In genomic region chr17:36931096-36931696, GRCh38 we compare ENCODE assay signal across 28 cellular contexts. TPM values are rescaled to one million over a fixed set of nuclear protein-coding genes. Genes with fewer than 3 reads are reported as not detected.
DNase-seq lines count a peak whose midpoint lies in the region; ATAC-seq and TF ChIP-seq lines count a peak whose summit lies in the region.
"Had no signal": no experiment of that assay in that cellular context is flagged by ENCODE, and none has a peak within 500 bp of the region (broad histone marks: within the 10 kb centered on the region; RNA-seq: fewer than 3 reads in every experiment).

No MANE protein-coding gene starts in this region.

- no peak overlapping the region for H3K27ac Mint-ChIP-seq in CD4-positive, CD25-positive, alpha-beta regulatory T cell
- peak overlapping the region in 2 of 6 donors; percentile 25 to 39 for H3K27ac Mint-ChIP-seq in naive B cell
- H3K27ac Mint-ChIP-seq: H9 had no signal

- no peak overlapping the region for H3K4me3 ChIP-seq in CD4-positive, CD25-positive, alpha-beta regulatory T cell (ENCODE audit: low read depth, low read length)
- H3K4me3 ChIP-seq in HEK293 (ENCODE audit: low read depth, low read length) (no peak overlapping the region), lower leg skin (ENCODE audit: low read depth, poor library complexity, severe bottlenecking) (no peak overlapping the region)

- no peaks in the 10 kb centered on the region for H3K9me3 Mint-ChIP-seq in CD4-positive, CD25-positive, alpha-beta regulatory T cell
- peaks cover 0 to 9% (median 0%) of the 10 kb centered on the region in 7 donors for H3K9me3 Mint-ChIP-seq in naive B cell

- H3K4me3 Mint-ChIP-seq in CD4-positive, CD25-positive, alpha-beta regulatory T cell, result peak overlapping the region in 3 of 4 donors; percentile 24 to 59 (median 36)
- peak overlapping the region in 5 of 8 donors; percentile 63 to 84 (median 80) for H3K4me3 Mint-ChIP-seq in naive B cell

- intact Hi-C loops in Right ventricle myocardium superior (cut with DNase I) (no loop called here), lower leg skin (cut with DNase I; ENCODE audit: low total_unique reads) (no loop called here)

- no peaks in the 10 kb centered on the region for H3K36me3 Mint-ChIP-seq in CD4-positive, CD25-positive, alpha-beta regulatory T cell
- H3K36me3 Mint-ChIP-seq in naive B cell, result peaks cover 0 to 10% of the 10 kb centered on the region in 2 donors

- H3K27ac ChIP-seq in CD4-positive, CD25-positive, alpha-beta regulatory T cell (ENCODE audit: insufficient read depth, low read length, poor library complexity, severe bottlenecking), result no peak overlapping the region
- peak overlapping the region; percentile 21; the same call in 1 of the 2 replicates for H3K27ac ChIP-seq in HEK293 (ENCODE audit: extremely low read depth, low read depth, low read length)
- H3K27ac ChIP-seq: BLaER1 treated with 17β-estradiol and CSF1 and Interleukin-3, amounts not matched to agents 10 nM and 100 nM; brain microvascular endothelial cell; gastroesophageal sphincter; upper lobe of right lung had no signal

- H3K27me3 ChIP-seq in CD4-positive, CD25-positive, alpha-beta regulatory T cell (ENCODE audit: control insufficient read depth, insufficient read depth, low read length), result peaks cover 53% of the 10 kb centered on the region

- peaks cover 8 to 66% (median 37%) of the 10 kb centered on the region in 4 donors for H3K4me1 Mint-ChIP-seq in CD4-positive, CD25-positive, alpha-beta regulatory T cell
- peaks cover 58 to 83% (median 62%) of the 10 kb centered on the region in 3 donors for H3K4me1 Mint-ChIP-seq in naive B cell

- no peak for DNase-seq in CD4-positive, CD25-positive, alpha-beta regulatory T cell
- DNase-seq in ecto neural progenitor cell (ENCODE audit: low spot score) (peak; percentile 53), naive B cell (no peak), Right ventricle myocardium superior (no peak), lower leg skin (ENCODE audit: low spot score in 2 of 2) (no peak)
- no peak for DNase-seq in stimulated activated CD4-positive, alpha-beta T cell treated with anti-CD3 and anti-CD28 coated beads, Interleukin-4, amount 100 ng/mL, for 24 hours
- DNase-seq: activated CD4-positive, alpha-beta T cell treated with anti-CD3 and anti-CD28 coated beads for 4 hours; activated naive CD4-positive, alpha-beta T cell; brain microvascular endothelial cell; hippocampal formation; immature natural killer cell; mesenchymal stem cell; MV-4-11; NCI-H1436; NCI-H226; occipital lobe; SHP77 treated with DMSO at 0.1 percent for 48 hours had no signal

- WGBS in lower leg skin, 2 donors, result 29 to 30% methylated on average over 7 of the region's 7 CpGs

- ATAC-seq in CD4-positive, CD25-positive, alpha-beta regulatory T cell (ENCODE audit: low read depth in 2 of 2), result no peak
- no peak for ATAC-seq in naive B cell (ENCODE audit: low read depth in 2 of 2)
- no peak for ATAC-seq in GM21390 (IDR thresholded peaks at IDR 0.05; ENCODE audit: unreplicated experiment)
- no peak for ATAC-seq in Right ventricle myocardium superior (ENCODE audit: poor library complexity)
- ATAC-seq: gastroesophageal sphincter, left lobe of liver, Panc1, upper lobe of right lung had no signal

- H3K27me3 Mint-ChIP-seq in CD4-positive, CD25-positive, alpha-beta regulatory T cell, result peaks cover 90% of the 10 kb centered on the region
- H3K27me3 Mint-ChIP-seq in naive B cell, result peaks cover 69 to 82% (median 77%) of the 10 kb centered on the region in 3 donors

- peaks cover 52% of the 10 kb centered on the region for H3K4me1 ChIP-seq in CD4-positive, CD25-positive, alpha-beta regulatory T cell (ENCODE audit: control insufficient read depth, insufficient read depth, low read length, poor library complexity, severe bottlenecking)
- H3K4me1 ChIP-seq in HEK293 (ENCODE audit: control insufficient read depth, insufficient read depth, low read length), result peaks cover 13% of the 10 kb centered on the region

- POLR2A ChIA-PET in HEK293 (lab: Yijun Ruan, JAX), result interaction anchor here (1.2 kb wide), 1 partner anchor 10 kb away, joined by 3 read pairs; no protein-coding TSS in a partner anchor

- no peaks in the 10 kb centered on the region for H3K9me3 ChIP-seq in CD4-positive, CD25-positive, alpha-beta regulatory T cell (ENCODE audit: control insufficient read depth in 2 of 2, low read length in 2 of 2)
- no peaks in the 10 kb centered on the region for H3K9me3 ChIP-seq in HEK293 (ENCODE audit: control insufficient read depth, insufficient read depth, low read depth, low read length)
- H3K9me3 ChIP-seq: gastroesophageal sphincter, upper lobe of right lung had no signal

- no peak for TF ChIP-seq POLR2A in lower leg skin (IDR thresholded peaks at IDR 0.05)

- no peak for TF ChIP-seq CTCF in HEK293 (tag by site-specific recombination; IDR thresholded peaks at IDR 0.05)
- TF ChIP-seq CTCF in lower leg skin (IDR thresholded peaks at IDR 0.05), result no peak

- H3K36me3 ChIP-seq in CD4-positive, CD25-positive, alpha-beta regulatory T cell (ENCODE audit: control insufficient read depth, insufficient read depth, low read length), result no peaks in the 10 kb centered on the region
- H3K36me3 ChIP-seq in HEK293 (ENCODE audit: control insufficient read depth in 2 of 2, insufficient read depth in 1 of 2, low read length in 2 of 2), result peaks cover 0 to 8% of the 10 kb centered on the region in 2 experiments; a peak in 1 of 3 replicates
- H3K36me3 ChIP-seq: BLaER1 treated with 17β-estradiol and CSF1 and Interleukin-3, amounts not matched to agents 10 nM and 100 nM; brain microvascular endothelial cell; gastroesophageal sphincter; upper lobe of right lung had no signal

- CTCF ChIA-PET in HEK293 (lab: Yijun Ruan, JAX), result interaction anchor here (0.6 to 1.8 kb wide), 2 partner anchors 117 to 123 kb away, joined by 3 to 5 read pairs; no protein-coding TSS in a partner anchor

TF ChIP-seq in HEK293, 187 proteins besides CTCF, POLR2A, EP300 and RAD21:
- TF ChIP-seq ZBTB17 (tag by site-specific recombination; IDR thresholded peaks at IDR 0.05) (no peak), ZNF600 (tag by site-specific recombination; IDR thresholded peaks at IDR 0.05) (no peak), ZNF530 (tag by site-specific recombination; IDR thresholded peaks at IDR 0.05; ENCODE audit: low read depth) (no peak), ZNF747 (tag by site-specific recombination; IDR thresholded peaks at IDR 0.05) (no peak), ZNF596 (tag by site-specific recombination; IDR thresholded peaks at IDR 0.05) (no peak), ZNF248 (tag by site-specific recombination; IDR thresholded peaks at IDR 0.05) (no peak), ZNF138 (tag by site-specific recombination; IDR thresholded peaks at IDR 0.05; ENCODE audit: borderline replicate concordance) (no peak), ZNF785 (tag by site-specific recombination; IDR thresholded peaks at IDR 0.05) (no peak), TRIM28 (IDR thresholded peaks at IDR 0.05; ENCODE audit: borderline replicate concordance, low read length) (no peak), ZBTB21 (tag by site-specific recombination; IDR thresholded peaks at IDR 0.05) (no peak)

RNA-seq across cellular contexts. Expression of gene LHX1, which starts 6.1 kb away (rescaled TPM):
- not detected for total RNA-seq in CD4-positive, CD25-positive, alpha-beta regulatory T cell
- polyA plus RNA-seq in CD4-positive, CD25-positive, alpha-beta regulatory T cell, result under 1 TPM in 3 of 4 donors, not detected in 1; 0.05 to 0.22 (median 0.05) TPM
- polyA plus RNA-seq in naive B cell (ENCODE audit: low read depth in 6 of 6), result not detected
- total RNA-seq in Right ventricle myocardium superior (not detected), lower leg skin (not detected)
- total RNA-seq: chondrocyte, gastroesophageal sphincter, left lobe of liver, LHCN-M2, occipital lobe, skeletal muscle tissue, upper lobe of right lung had no signal
- polyA plus RNA-seq: immature natural killer cell had no signal

RNA-seq across cellular contexts. Expression of gene AATF, which starts 17.6 kb away (rescaled TPM):
- 72.6 TPM for total RNA-seq in CD4-positive, CD25-positive, alpha-beta regulatory T cell
- 10 to 100 TPM; 81.2 to 89.8 (median 84.9) TPM for polyA plus RNA-seq in CD4-positive, CD25-positive, alpha-beta regulatory T cell
- 10 to 100 TPM; 63.8 to 96.7 (median 73.2) TPM for polyA plus RNA-seq in naive B cell (ENCODE audit: low read depth in 6 of 6)
- total RNA-seq in Right ventricle myocardium superior, result 26.9 TPM
- 10 to 100 TPM; 32.1 to 64.4 (median 50.6) TPM for total RNA-seq in lower leg skin
